12 cellular contexts compared by ENCODE assay signal in the genomic region with DNA sequence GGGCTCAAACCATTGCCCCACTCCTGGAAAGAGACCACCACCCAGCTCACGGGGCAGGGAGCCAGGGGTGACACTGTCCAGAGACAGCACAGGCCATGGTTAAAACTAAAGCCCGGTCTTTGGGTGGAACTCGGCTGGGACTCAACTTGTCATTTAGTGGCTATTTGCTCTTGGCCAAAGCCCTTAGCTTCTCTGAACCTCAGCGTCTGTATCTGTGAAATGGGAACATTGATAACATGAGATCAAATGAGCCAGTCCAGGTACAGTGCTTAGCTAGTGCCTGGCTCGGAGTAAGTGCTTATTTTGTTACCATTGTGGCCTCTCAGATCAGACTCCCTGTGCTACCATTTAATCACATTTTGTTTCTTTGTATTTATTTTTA. TPM values are rescaled to one million over a fixed set of nuclear protein-coding genes. Genes with fewer than 3 reads are reported as not detected.
A peak's percentile ranks its signal among the peaks of the same experiment; 100 is the strongest.
DNase-seq lines count a peak whose midpoint lies in the region; ATAC-seq and TF ChIP-seq lines count a peak whose summit lies in the region.
"Had no signal": no experiment of that assay in that cellular context is flagged by ENCODE, and none has a peak within 500 bp of the region (broad histone marks: within the 10 kb centered on the region; RNA-seq: fewer than 3 reads in every experiment).

No MANE protein-coding gene starts in this region.

- no peak overlapping the region for H2BK20ac ChIP-seq in H9 (ENCODE audit: low read depth, low read length, poor library complexity, severe bottlenecking)

- no peak for DNase-seq in H9
- no peak for DNase-seq in WTC11 (ENCODE audit: low spot score)
- no peak for DNase-seq in epidermal melanocyte (ENCODE audit: insufficient read length, low spot score)
- DNase-seq in hypothalamus (lab: John Stamatoyannopoulos, UW) = no peak
- DNase-seq in MV-4-11 (lab: John Stamatoyannopoulos, UW) = no peak
- DNase-seq: DMS53, GF-D8, IMR-90 had no signal

- H2AFZ ChIP-seq in H9 (ENCODE audit: low read length) (no peak overlapping the region), parathyroid adenoma (no peak overlapping the region)

- no peak overlapping the region for H3K23ac ChIP-seq in H9 (ENCODE audit: insufficient read length, low read depth, low read length)

- H3K27ac Mint-ChIP-seq in H9 (no peak overlapping the region), WTC11 (no peak overlapping the region)
- H3K27ac Mint-ChIP-seq: CD4-positive, CD25-positive, alpha-beta regulatory T cell had no signal

- no peaks in the 10 kb centered on the region for H3K36me3 Mint-ChIP-seq in H9 (ENCODE audit: insufficient read depth in 1 of 3, low read depth in 3 of 3)
- H3K36me3 Mint-ChIP-seq in WTC11 = no peaks in the 10 kb centered on the region
- H3K36me3 Mint-ChIP-seq: CD4-positive, CD25-positive, alpha-beta regulatory T cell had no signal

- H3K79me2 ChIP-seq in H9 (ENCODE audit: insufficient read depth, low read length) = no peaks in the 10 kb centered on the region
- no peaks in the 10 kb centered on the region for H3K79me2 ChIP-seq in parathyroid adenoma

- H3K9me3 Mint-ChIP-seq in H9 (no peaks in the 10 kb centered on the region; a peak in 1 of 5 replicates), WTC11 (no peaks in the 10 kb centered on the region)

- H3K4me2 ChIP-seq in BLaER1 treated with 17β-estradiol and CSF1 and Interleukin-3, amounts not matched to agents 10 nM and 100 nM = peak overlapping the region in 9 of 11 experiments; percentile 24 to 80 (median 61); a peak in 17 of 22 replicates
- H3K4me2 ChIP-seq in H9 (ENCODE audit: insufficient read depth, insufficient read length, low read length) (no peak overlapping the region), parathyroid adenoma (ENCODE audit: low read length) (peak overlapping the region; percentile 81)
- H3K4me2 ChIP-seq: A549 had no signal

- no peak overlapping the region for H3K4ac ChIP-seq in H9 (ENCODE audit: low read depth, low read length)

- H4K8ac ChIP-seq in H9 (replicated peaks; ENCODE audit: insufficient read length, low read depth, low read length) = no peak overlapping the region

- H3K27me3 ChIP-seq in BLaER1 treated with 17β-estradiol and CSF1 and Interleukin-3, amounts not matched to agents 10 nM and 100 nM = peaks cover 8 to 53% (median 19%) of the 10 kb centered on the region in 11 experiments; a peak in 19 of 22 replicates
- no peaks in the 10 kb centered on the region; the same call in 1 of the 2 replicates for H3K27me3 ChIP-seq in H9 (ENCODE audit: insufficient read depth, low read length)
- no peaks in the 10 kb centered on the region for H3K27me3 ChIP-seq in parathyroid adenoma (ENCODE audit: control insufficient read depth, insufficient read depth, low read length)

- peaks cover 15 to 18% of the 10 kb centered on the region in 2 experiments for H3K4me1 Mint-ChIP-seq in H9
- H3K4me1 Mint-ChIP-seq in WTC11 = peaks cover 7% of the 10 kb centered on the region

- H2BK120ac ChIP-seq in H9 (ENCODE audit: low read depth, low read length, poor library complexity, severe bottlenecking) = no peak overlapping the region

- H4K5ac ChIP-seq in H9 (ENCODE audit: insufficient read length, low read depth, low read length) = no peak overlapping the region

- peaks cover 0 to 34% (median 0%) of the 10 kb centered on the region in 11 experiments; a peak in 6 of 22 replicates for H4K20me1 ChIP-seq in BLaER1 treated with 17β-estradiol and CSF1 and Interleukin-3, amounts not matched to agents 10 nM and 100 nM
- H4K20me1 ChIP-seq in H9 (ENCODE audit: control insufficient read depth, insufficient read depth, insufficient read length) = no peaks in the 10 kb centered on the region

- CTCF ChIA-PET in WTC11 (lab: Charles Lee) = interaction anchor here (0.5 kb wide), 1 partner anchor 16 kb away, joined by 3 read pairs; no protein-coding TSS in a partner anchor

- no peak for ATAC-seq in WTC11
- ATAC-seq: A549 had no signal

- no peaks in the 10 kb centered on the region for H3K36me3 ChIP-seq in BLaER1 treated with 17β-estradiol and CSF1 and Interleukin-3, amounts not matched to agents 10 nM and 100 nM
- H3K36me3 ChIP-seq in parathyroid adenoma (ENCODE audit: control insufficient read depth, insufficient read depth, low read length) = no peaks in the 10 kb centered on the region

- H3K79me1 ChIP-seq in H9 (ENCODE audit: insufficient read depth, low read depth, low read length, poor library complexity, severe bottlenecking) = no peaks in the 10 kb centered on the region

- H3T11ph ChIP-seq in H9 (ENCODE audit: low read length) = no peak overlapping the region

- H3K4me3 Mint-ChIP-seq in H9 = no peak overlapping the region
- no peak overlapping the region for H3K4me3 Mint-ChIP-seq in WTC11
- H3K4me3 Mint-ChIP-seq: CD4-positive, CD25-positive, alpha-beta regulatory T cell had no signal

- no peaks in the 10 kb centered on the region for H3K9me3 ChIP-seq in BLaER1 treated with 17β-estradiol and CSF1 and Interleukin-3, amounts not matched to agents 10 nM and 100 nM (replicated peaks in 1 of 11)
- H3K9me3 ChIP-seq in H9 (ENCODE audit: control insufficient read depth, low read depth, low read length) (no peaks in the 10 kb centered on the region), parathyroid adenoma (ENCODE audit: control insufficient read depth, low read length) (no peaks in the 10 kb centered on the region)
- H3K9me3 ChIP-seq: A549 had no signal

- H2AK5ac ChIP-seq in H9 (ENCODE audit: insufficient read length, low read length) = no peak overlapping the region

- no peak overlapping the region for H2BK15ac ChIP-seq in H9 (ENCODE audit: low read depth, low read length)

- no CpG with 5 or more reads among the region's 5 CpGs for WGBS in H9 (ENCODE audit: extremely low coverage, insufficient read length, low lambda C conversion rate)

- no peak overlapping the region for H3K14ac ChIP-seq in H9 (ENCODE audit: insufficient read depth, low read length)

- no peak overlapping the region for H3K9ac ChIP-seq in BLaER1 treated with 17β-estradiol and CSF1 and Interleukin-3, amounts not matched to agents 10 nM and 100 nM
- H3K9ac ChIP-seq in H9 (ENCODE audit: extremely low read depth, insufficient read length, low read length) (no peak overlapping the region), parathyroid adenoma (no peak overlapping the region)

- TF ChIP-seq CTCF in H9 (conservative IDR thresholded peaks at IDR 0.05) (no peak), WTC11 (IDR thresholded peaks at IDR 0.05) (no peak), parathyroid adenoma (IDR thresholded peaks at IDR 0.05) (no peak)

- H3K56ac ChIP-seq in H9 (ENCODE audit: insufficient read length, low read depth, low read length) = no peak overlapping the region

- H3K23me2 ChIP-seq in H9 (ENCODE audit: insufficient read length, low read depth, low read length, poor library complexity, severe bottlenecking) = no peaks in the 10 kb centered on the region

- no peak overlapping the region for H2BK12ac ChIP-seq in H9 (ENCODE audit: insufficient read length, low read depth, low read length)

- peaks cover 30 to 99% (median 95%) of the 10 kb centered on the region in 10 experiments for H3K4me1 ChIP-seq in BLaER1 treated with 17β-estradiol and CSF1 and Interleukin-3, amounts not matched to agents 10 nM and 100 nM
- no peaks in the 10 kb centered on the region for H3K4me1 ChIP-seq in H9 (ENCODE audit: insufficient read depth, low read length)
- H3K4me1 ChIP-seq in parathyroid adenoma = no peaks in the 10 kb centered on the region

- peak overlapping the region; percentile 13 for H3K18ac ChIP-seq in H9 (ENCODE audit: insufficient read length, low read depth, low read length)

- H4K91ac ChIP-seq in H9 (ENCODE audit: insufficient read length, low read depth, low read length) = no peak overlapping the region

- POLR2A ChIA-PET in WTC11 (lab: Charles Lee) = no interaction called here

- no peak overlapping the region for H2BK5ac ChIP-seq in H9 (ENCODE audit: insufficient read length, low read length)

- peaks cover 24% of the 10 kb centered on the region for H3K27me3 Mint-ChIP-seq in H9 (ENCODE audit: low read depth)
- peaks cover 38% of the 10 kb centered on the region for H3K27me3 Mint-ChIP-seq in WTC11 (ENCODE audit: low read depth)

- no peak overlapping the region for H3K4me3 ChIP-seq in BLaER1 treated with 17β-estradiol and CSF1 and Interleukin-3, amounts not matched to agents 10 nM and 100 nM
- no peak overlapping the region for H3K4me3 ChIP-seq in parathyroid adenoma (ENCODE audit: low read depth, low read length)
- H3K4me3 ChIP-seq: A549 had no signal

- H3K27ac ChIP-seq in BLaER1 treated with 17β-estradiol and CSF1 and Interleukin-3, amounts not matched to agents 10 nM and 100 nM = no peak overlapping the region
- H3K27ac ChIP-seq in H9 (ENCODE audit: insufficient read length, low read depth, low read length) = no peak overlapping the region
- H3K27ac ChIP-seq in parathyroid adenoma = no peak overlapping the region
- H3K27ac ChIP-seq: A549 had no signal

TF ChIP-seq in WTC11, 78 proteins besides CTCF, POLR2A, EP300 and RAD21:
- TF ChIP-seq, protein P1, sequence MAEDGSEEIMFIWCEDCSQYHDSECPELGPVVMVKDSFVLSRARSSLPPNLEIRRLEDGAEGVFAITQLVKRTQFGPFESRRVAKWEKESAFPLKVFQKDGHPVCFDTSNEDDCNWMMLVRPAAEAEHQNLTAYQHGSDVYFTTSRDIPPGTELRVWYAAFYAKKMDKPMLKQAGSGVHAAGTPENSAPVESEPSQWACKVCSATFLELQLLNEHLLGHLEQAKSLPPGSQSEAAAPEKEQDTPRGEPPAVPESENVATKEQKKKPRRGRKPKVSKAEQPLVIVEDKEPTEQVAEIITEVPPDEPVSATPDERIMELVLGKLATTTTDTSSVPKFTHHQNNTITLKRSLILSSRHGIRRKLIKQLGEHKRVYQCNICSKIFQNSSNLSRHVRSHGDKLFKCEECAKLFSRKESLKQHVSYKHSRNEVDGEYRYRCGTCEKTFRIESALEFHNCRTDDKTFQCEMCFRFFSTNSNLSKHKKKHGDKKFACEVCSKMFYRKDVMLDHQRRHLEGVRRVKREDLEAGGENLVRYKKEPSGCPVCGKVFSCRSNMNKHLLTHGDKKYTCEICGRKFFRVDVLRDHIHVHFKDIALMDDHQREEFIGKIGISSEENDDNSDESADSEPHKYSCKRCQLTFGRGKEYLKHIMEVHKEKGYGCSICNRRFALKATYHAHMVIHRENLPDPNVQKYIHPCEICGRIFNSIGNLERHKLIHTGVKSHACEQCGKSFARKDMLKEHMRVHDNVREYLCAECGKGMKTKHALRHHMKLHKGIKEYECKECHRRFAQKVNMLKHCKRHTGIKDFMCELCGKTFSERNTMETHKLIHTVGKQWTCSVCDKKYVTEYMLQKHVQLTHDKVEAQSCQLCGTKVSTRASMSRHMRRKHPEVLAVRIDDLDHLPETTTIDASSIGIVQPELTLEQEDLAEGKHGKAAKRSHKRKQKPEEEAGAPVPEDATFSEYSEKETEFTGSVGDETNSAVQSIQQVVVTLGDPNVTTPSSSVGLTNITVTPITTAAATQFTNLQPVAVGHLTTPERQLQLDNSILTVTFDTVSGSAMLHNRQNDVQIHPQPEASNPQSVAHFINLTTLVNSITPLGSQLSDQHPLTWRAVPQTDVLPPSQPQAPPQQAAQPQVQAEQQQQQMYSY (CRISPR knock-in tag; IDR thresholded peaks at IDR 0.05) = peak; percentile 68
- TF ChIP-seq ETV6 (CRISPR knock-in tag; IDR thresholded peaks at IDR 0.05) = no peak

RNA-seq across cellular contexts. Expression of gene RTN4RL1, which starts 48.5 kb away (rescaled TPM):
- 0.18 and 0.22 TPM in 2 replicates for total RNA-seq in H9 (2021)
- 0.27 to 0.72 TPM (median 0.37 TPM) in 3 replicates for total RNA-seq in WTC11 (2021)

RNA-seq across cellular contexts. Expression of gene DPH1, which starts 53.3 kb away (rescaled TPM):
- total RNA-seq in H9 (2021) = 27.5 and 31.3 TPM in 2 replicates
- 29.5 to 43.2 TPM (median 33.0 TPM) in 3 replicates for total RNA-seq in WTC11 (2021)
